8 cellular contexts compared by ENCODE assay signal in the genomic region with DNA sequence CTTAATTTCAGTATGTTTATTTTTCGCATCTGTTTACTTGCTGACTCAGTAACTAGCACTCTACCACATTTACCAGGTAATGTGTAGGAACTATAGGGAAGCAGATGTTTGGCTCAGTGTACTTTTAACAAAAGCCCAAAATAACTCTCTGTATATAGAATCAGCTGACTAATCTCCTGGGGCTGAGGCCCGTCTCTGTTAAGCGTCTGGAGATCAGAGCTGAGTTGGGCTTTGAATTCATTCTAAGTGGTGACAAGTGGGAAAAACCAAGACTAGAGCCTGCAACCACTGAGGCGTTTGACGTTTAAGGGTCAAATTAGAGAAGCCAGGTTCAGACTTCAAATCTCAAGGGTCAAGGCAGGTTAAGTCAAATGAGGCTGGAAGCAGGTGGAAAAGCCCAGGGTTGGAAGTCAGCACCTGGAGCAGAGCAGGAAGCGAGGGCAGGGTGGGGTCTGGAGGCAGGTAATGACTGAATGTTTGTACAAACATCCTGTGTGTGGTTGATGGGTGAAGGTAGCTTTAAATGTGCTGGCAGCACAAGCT. TPM values are rescaled to one million over a fixed set of nuclear protein-coding genes. Genes with fewer than 3 reads are reported as not detected.
A peak's percentile ranks its signal among the peaks of the same experiment; 100 is the strongest.
DNase-seq lines count a peak whose midpoint lies in the region; ATAC-seq and TF ChIP-seq lines count a peak whose summit lies in the region.

No MANE protein-coding gene starts in this region.

- H3K4me3 ChIP-seq in right atrium auricular region (no peak overlapping the region), cardiac fibroblast (replicated peaks in 1 of 2; ENCODE audit: low read depth in 2 of 2, low read length in 2 of 2) (no peak overlapping the region), thyroid gland (replicated peaks in 1 of 3) (no peak overlapping the region)

- no peaks in the 10 kb centered on the region for H3K36me3 ChIP-seq in right atrium auricular region
- no peaks in the 10 kb centered on the region for H3K36me3 ChIP-seq in thyroid gland

- H3K9me3 ChIP-seq in right atrium auricular region: no peaks in the 10 kb centered on the region
- no peaks in the 10 kb centered on the region for H3K9me3 ChIP-seq in thyroid gland

- H3K27ac ChIP-seq in right atrium auricular region (no peak overlapping the region), thyroid gland (no peak overlapping the region)

- TF ChIP-seq CTCF in right atrium auricular region (IDR thresholded peaks at IDR 0.05) (no peak), cardiac fibroblast (IDR thresholded peaks at IDR 0.05; ENCODE audit: low read depth, low read length) (no peak), thyroid gland (IDR thresholded peaks at IDR 0.05) (no peak), omental fat pad (IDR thresholded peaks at IDR 0.05) (no peak)

- intact Hi-C loops in Right ventricle myocardium superior (cut with DNase I): no loop called here
- intact Hi-C loops in thyroid gland (cut with DNase I): no loop called here

- peaks cover 0 to 6% of the 10 kb centered on the region in 2 donors for H3K4me1 ChIP-seq in right atrium auricular region
- H3K4me1 ChIP-seq in thyroid gland: peaks cover 17 to 41% of the 10 kb centered on the region in 2 donors

- DNase-seq in Right ventricle myocardium superior (no peak), right atrium auricular region (ENCODE audit: low spot score) (no peak), NCI-H345 (lab: John Stamatoyannopoulos, UW) (peak; percentile 71), cardiac fibroblast (ENCODE audit: low read depth in 2 of 2) (peak; percentile 58 to 61), thyroid gland (peak; percentile 21 to 29), omental fat pad (ENCODE audit: low spot score) (no peak)
- DNase-seq in activated CD4-positive, CD25-positive, alpha-beta regulatory T cell treated with anti-CD3 and anti-CD28 coated beads, Interleukin-2, amount 50 U/mL, for 72 hours: no peak

- 41 to 49% methylated on average over 6 of the region's 6 CpGs for WGBS in thyroid gland, 2 donors

- H3K27me3 ChIP-seq in right atrium auricular region: no peaks in the 10 kb centered on the region
- no peaks in the 10 kb centered on the region for H3K27me3 ChIP-seq in thyroid gland

- TF ChIP-seq POLR2A in thyroid gland (IDR thresholded peaks at IDR 0.05): no peak

- ATAC-seq in Right ventricle myocardium superior (ENCODE audit: poor library complexity): peak; percentile 22
- no peak for ATAC-seq in HG03521 (IDR thresholded peaks at IDR 0.05; ENCODE audit: unreplicated experiment)
- no peak for ATAC-seq in omental fat pad (ENCODE audit: low FRiP score)

RNA-seq across cellular contexts. Expression of gene LYST, which starts 56.8 kb away (rescaled TPM):
- total RNA-seq in Right ventricle myocardium superior: 9.7 TPM
- total RNA-seq in right atrium auricular region: 10 to 100 TPM in 1 of 2 donors, 1 to 10 TPM in 1; 7.3 to 13.0 TPM
- 10 to 100 TPM; 46.8 to 68.4 (median 47.8) TPM for total RNA-seq in thyroid gland
- 100 to 1,000 TPM in 1 of 4 donors, 10 to 100 TPM in 3; 27.8 to 128 (median 41.3) TPM for total RNA-seq in omental fat pad

Comparison
In these comparisons a context has a peak if more than half of its experiments do, and no peak if none do; other contexts are left out.
1. DNase-seq: peak in NCI-H345 (single experiment), cardiac fibroblast (2 of 2) and thyroid gland (2 of 2); none in Right ventricle myocardium superior (single experiment), right atrium auricular region (single experiment), omental fat pad (single experiment) and activated CD4-positive, CD25-positive, alpha-beta regulatory T cell treated with anti-CD3 and anti-CD28 coated beads, Interleukin-2, amount 50 U/mL, for 72 hours (single experiment).